Comparison of ENCODE assay signal across 1 cellular context in the genomic region with DNA sequence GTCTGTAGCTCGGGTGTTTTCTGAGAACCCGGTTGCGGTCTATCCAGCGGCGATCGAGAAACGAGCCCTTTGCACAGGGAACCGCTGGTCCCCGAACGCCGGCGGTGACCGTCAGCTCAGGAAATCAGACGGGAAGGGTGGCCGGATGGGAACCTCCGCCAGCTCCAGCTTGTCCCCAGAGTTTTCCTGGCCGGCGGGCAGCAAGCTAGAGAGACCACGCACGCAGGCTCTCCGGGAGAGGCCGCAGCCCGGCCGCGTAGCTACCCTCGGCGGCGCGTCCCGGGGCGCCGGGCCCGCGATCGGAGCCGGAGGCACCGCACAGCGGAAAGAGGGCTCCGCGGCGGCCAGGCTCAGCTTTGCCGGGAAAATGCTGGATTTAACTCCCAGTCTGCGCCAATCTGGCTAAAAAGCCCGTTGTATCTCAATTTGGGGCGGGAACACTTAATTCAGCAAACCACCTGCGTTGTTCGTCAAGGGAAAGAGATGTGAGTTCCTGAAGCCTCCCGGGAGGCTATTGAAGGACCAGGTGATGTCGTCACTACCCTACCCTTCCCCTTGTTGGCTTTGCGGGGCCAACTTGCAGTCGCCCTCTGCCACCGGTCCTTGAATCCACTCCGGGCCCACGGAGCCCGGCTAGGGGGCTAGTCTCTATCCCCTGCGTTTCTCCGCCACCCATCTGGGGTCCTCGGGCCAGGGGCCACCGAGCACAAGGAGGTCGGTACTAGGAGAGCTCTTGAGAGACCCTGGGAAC.
TF ChIP-seq lines count a peak whose summit lies in the region.

No MANE protein-coding gene starts in this region.

TF ChIP-seq in H1, 55 proteins besides CTCF, POLR2A, EP300 and RAD21 (continued from another document):
- TF ChIP-seq, protein P1, sequence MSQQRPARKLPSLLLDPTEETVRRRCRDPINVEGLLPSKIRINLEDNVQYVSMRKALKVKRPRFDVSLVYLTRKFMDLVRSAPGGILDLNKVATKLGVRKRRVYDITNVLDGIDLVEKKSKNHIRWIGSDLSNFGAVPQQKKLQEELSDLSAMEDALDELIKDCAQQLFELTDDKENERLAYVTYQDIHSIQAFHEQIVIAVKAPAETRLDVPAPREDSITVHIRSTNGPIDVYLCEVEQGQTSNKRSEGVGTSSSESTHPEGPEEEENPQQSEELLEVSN (IDR thresholded peaks at IDR 0.05) = peak; percentile 88
- TF ChIP-seq TAF1 (IDR thresholded peaks at IDR 0.05; ENCODE audit: low read depth, low read length) (no peak), SIN3A (conservative IDR thresholded peaks at IDR 0.05 in 1 of 2, IDR thresholded peaks at IDR 0.05 in 1 of 2; ENCODE audit: low read depth in 1 of 2, low read length in 2 of 2) (peak in 1 of 2 experiments; percentile 42; a peak in 1 of 4 replicates), EZH2 (IDR thresholded peaks at IDR 0.05; ENCODE audit: low read depth, low read length, severe bottlenecking) (peak; percentile 78), RBBP5 (IDR thresholded peaks at IDR 0.05; ENCODE audit: borderline replicate concordance, low read depth, low read length) (peak; percentile 64; the same call in 1 of the 2 replicates), CREB1 (IDR thresholded peaks at IDR 0.05) (peak; percentile 63)
